Comparison of ENCODE assay signal across 19 cellular contexts in genomic region chr6:12750416-12750815, GRCh38. TPM values are rescaled to one million over a fixed set of nuclear protein-coding genes. Genes with fewer than 3 reads are reported as not detected.
A peak's percentile ranks its signal among the peaks of the same experiment; 100 is the strongest.
DNase-seq lines count a peak whose midpoint lies in the region; ATAC-seq and TF ChIP-seq lines count a peak whose summit lies in the region.
"Had no signal": no experiment of that assay in that cellular context is flagged by ENCODE, and none has a peak within 500 bp of the region (broad histone marks: within the 10 kb centered on the region; RNA-seq: fewer than 3 reads in every experiment).

No MANE protein-coding gene starts in this region.

- 20 to 27% methylated on average over 4 of the region's 4 CpGs for WGBS in mesodermal cell (ENCODE audit: insufficient coverage in 2 of 2), 2 experiments
- 40% methylated on average over 4 of the region's 4 CpGs for WGBS in smooth muscle cell (ENCODE audit: low lambda C conversion rate)

- H3K4me2 ChIP-seq in smooth muscle cell = peak overlapping the region; percentile 81
- H3K4me2 ChIP-seq: A549 had no signal

- no peak for DNase-seq in cardiac muscle cell (ENCODE audit: low read depth in 1 of 2, low spot score in 1 of 2)
- no peak for DNase-seq in Right ventricle myocardium inferior (ENCODE audit: missing footprints)
- DNase-seq in dorsolateral prefrontal cortex = no peak
- DNase-seq in smooth muscle cell (lab: John Stamatoyannopoulos, UW; ENCODE audit: unreplicated experiment) = no peak
- DNase-seq in MV-4-11 (lab: John Stamatoyannopoulos, UW) = no peak
- DNase-seq in NCI-H146 (lab: John Stamatoyannopoulos, UW) = no peak
- DNase-seq: activated CD4-positive, alpha-beta memory T cell treated with anti-CD3 and anti-CD28 coated beads, Interleukin-2, amount 10 ng/mL, durations not matched to agents 7 days and 5 days; activated naive CD4-positive, alpha-beta T cell treated with anti-CD3 and anti-CD28 coated beads, Interleukin-2, amount 50 U/mL, for 16 hours; activated T-cell treated with anti-CD3 and anti-CD28 coated beads, Interleukin-2, amount 50 U/mL, for 1 hour; gastrocnemius medialis; MM.1S; NCI-H1694 treated with DMSO at 0.1 percent for 48 hours; SHP77 treated with DMSO at 0.1 percent for 48 hours; tibial artery had no signal

- no peaks in the 10 kb centered on the region for H3K9me3 ChIP-seq in cardiac muscle cell (ENCODE audit: low read depth)
- no peaks in the 10 kb centered on the region for H3K9me3 ChIP-seq in mesodermal cell (ENCODE audit: control insufficient read depth, low read length)
- H3K9me3 ChIP-seq in smooth muscle cell (replicated peaks; ENCODE audit: low read depth) = no peaks in the 10 kb centered on the region
- H3K9me3 ChIP-seq: A549, gastrocnemius medialis, tibial artery had no signal

- ATAC-seq in Right ventricle myocardium inferior (no peak), HG03196 (IDR thresholded peaks at IDR 0.05; ENCODE audit: unreplicated experiment) (no peak)
- ATAC-seq: A549; gastrocnemius medialis; stimulated activated effector memory CD8-positive, alpha-beta T cell treated with anti-CD3 and anti-CD28 coated beads, Interleukin-12 subunit alpha, Interleukin-12 subunit beta, amount 100 ng/mL, for 72 hours had no signal

- H4K20me1 ChIP-seq in smooth muscle cell (ENCODE audit: low read depth) = no peaks in the 10 kb centered on the region

- H3K4me3 ChIP-seq in cardiac muscle cell (peak overlapping the region; percentile 51), dorsolateral prefrontal cortex (peak overlapping the region in 50 of 59 donors; percentile 24 to 71 (median 56)), mesodermal cell (ENCODE audit: extremely low read depth, insufficient read depth, low read length, poor library complexity, severe bottlenecking) (peak overlapping the region; percentile 57), smooth muscle cell (no peak overlapping the region)
- H3K4me3 ChIP-seq: A549, gastrocnemius medialis had no signal

- H3K36me3 ChIP-seq in cardiac muscle cell = no peaks in the 10 kb centered on the region
- no peaks in the 10 kb centered on the region for H3K36me3 ChIP-seq in mesodermal cell (ENCODE audit: control insufficient read depth, insufficient read depth, low read length)
- no peaks in the 10 kb centered on the region for H3K36me3 ChIP-seq in smooth muscle cell (ENCODE audit: low read depth)
- H3K36me3 ChIP-seq: gastrocnemius medialis, tibial artery had no signal

- no peak overlapping the region for H3K9ac ChIP-seq in smooth muscle cell (ENCODE audit: low read depth)

- no peaks in the 10 kb centered on the region for H3F3A ChIP-seq in smooth muscle cell (ENCODE audit: low read depth)

- H3K27me3 ChIP-seq in cardiac muscle cell = peaks cover 54% of the 10 kb centered on the region
- H3K27me3 ChIP-seq in dorsolateral prefrontal cortex = peaks cover 0 to 50% (median 17%) of the 10 kb centered on the region in 45 donors
- H3K27me3 ChIP-seq in smooth muscle cell (ENCODE audit: low read depth) = peaks cover 55% of the 10 kb centered on the region

- no peak for TF ChIP-seq CTCF in cardiac muscle cell (IDR thresholded peaks at IDR 0.05; ENCODE audit: low read depth, low read length)
- TF ChIP-seq CTCF in dorsolateral prefrontal cortex (IDR thresholded peaks at IDR 0.05 in 54 of 56, conservative IDR thresholded peaks at IDR 0.05 in 2 of 56; ENCODE audit: low read depth in 1 of 56, partially characterized antibody in 56 of 56) = no peak
- TF ChIP-seq CTCF in smooth muscle cell (IDR thresholded peaks at IDR 0.05; ENCODE audit: borderline replicate concordance, insufficient read depth, poor library complexity, severe bottlenecking) = no peak

- no peaks in the 10 kb centered on the region for H3K79me2 ChIP-seq in smooth muscle cell (ENCODE audit: low read depth)

- intact Hi-C loops in Right ventricle myocardium inferior (cut with DNase I) (no loop called here), dorsolateral prefrontal cortex (cut with DNase I) (no loop called here)

- H3K27ac ChIP-seq in cardiac muscle cell (no peak overlapping the region), dorsolateral prefrontal cortex (peak overlapping the region in 8 of 59 donors; percentile 12 to 78 (median 59)), mesodermal cell (ENCODE audit: low read depth, low read length, severe bottlenecking) (no peak overlapping the region), smooth muscle cell (ENCODE audit: low read depth) (no peak overlapping the region)
- H3K27ac ChIP-seq: A549, gastrocnemius medialis, tibial artery, VCaP had no signal

- H3K4me1 ChIP-seq in cardiac muscle cell (ENCODE audit: low read depth) = no peaks in the 10 kb centered on the region
- peaks cover 5% of the 10 kb centered on the region for H3K4me1 ChIP-seq in mesodermal cell (ENCODE audit: control insufficient read depth, insufficient read depth, low read length, poor library complexity, severe bottlenecking)
- H3K4me1 ChIP-seq in smooth muscle cell (ENCODE audit: low read depth) = no peaks in the 10 kb centered on the region
- H3K4me1 ChIP-seq: A549, gastrocnemius medialis had no signal

- no peak overlapping the region for H2AFZ ChIP-seq in smooth muscle cell (ENCODE audit: low read depth)

RNA-seq across cellular contexts. Expression of gene PHACTR1, which starts 33.8 kb away (rescaled TPM):
- total RNA-seq in cardiac muscle cell = 18.3 and 33.9 TPM in 2 replicates
- polyA plus RNA-seq in cardiac muscle cell = 11.2 and 20.4 TPM in 2 replicates
- total RNA-seq in Right ventricle myocardium inferior = 116 TPM
- total RNA-seq in dorsolateral prefrontal cortex = 100 to 1,000 TPM in 119 of 120 experiments, 10 to 100 TPM in 1; 83.0 to 260 (median 191) TPM
- polyA plus RNA-seq in mesodermal cell (2013, experiment 1 of 2) = 6.9 TPM
- polyA plus RNA-seq in mesodermal cell (2013, experiment 2 of 2) = 6.4 TPM
- total RNA-seq in smooth muscle cell = 0.09 and 0.94 TPM in 2 replicates
- polyA plus RNA-seq in smooth muscle cell = 0.67 and 3.0 TPM in 2 replicates
- polyA plus RNA-seq: A549 had no signal
